ENCODE assay signal across 16 cellular contexts in genomic region chr4:139420652-139421051, GRCh38.
"Had no signal": no experiment of that assay in that cellular context is flagged by ENCODE, and none has a peak within 500 bp of the region (broad histone marks: within the 10 kb centered on the region; RNA-seq: fewer than 3 reads in every experiment).

No MANE protein-coding gene starts in this region.

- H3K9me3 ChIP-seq: testis, upper lobe of right lung had no signal

- H3K4me3 ChIP-seq: hepatocyte, testis, upper lobe of right lung had no signal

- H3K4me1 ChIP-seq: testis had no signal

- DNase-seq: activated CD4-positive, alpha-beta T cell treated with anti-CD3 and anti-CD28 coated beads, Interleukin-2, amount 50 U/mL, for 4 hours; activated effector memory CD4-positive, alpha-beta T cell treated with anti-CD3 and anti-CD28 coated beads, Interleukin-2, amount 50 U/mL, for 16 hours; activated T-cell treated with anti-CD3 and anti-CD28 coated beads, Interleukin-2, amount 50 U/mL, for 1 hour; dermis blood vessel endothelial cell; kidney; left ventricle myocardium superior; stimulated activated CD4-positive, alpha-beta T cell treated with anti-CD3 and anti-CD28 coated beads, Interleukin-1b, Interleukin-23, amount 100 ng/mL, for 48 hours; stimulated activated naive CD8-positive, alpha-beta T cell treated with anti-CD3 and anti-CD28 coated beads, Interleukin-15, amount 100 ng/mL, for 72 hours; T-helper 1 cell; T1000; testis; upper lobe of right lung had no signal

- ATAC-seq: activated CD4-positive, CD25-positive, alpha-beta regulatory T cell treated with anti-CD3 and anti-CD28 coated beads, Interleukin-2, amount 50 U/mL, for 24 hours; esophagus mucosa; left ventricle myocardium superior; SK-N-SH treated with all-trans-retinoic acid at 6 μM for 48 hours; stimulated activated naive CD8-positive, alpha-beta T cell treated with anti-CD3 and anti-CD28 coated beads, Interleukin-15, amount 100 ng/mL, for 72 hours; upper lobe of right lung had no signal

- H3K27me3 ChIP-seq: hepatocyte, testis, upper lobe of right lung had no signal

- H3K27ac ChIP-seq: hepatocyte, testis had no signal

- H3K36me3 ChIP-seq: upper lobe of right lung had no signal
